ENCODE assay signal across 16 cellular contexts in genomic region chr5:127112347-127112864, GRCh38. TPM values are rescaled to one million over a fixed set of nuclear protein-coding genes. Genes with fewer than 3 reads are reported as not detected.
DNase-seq lines count a peak whose midpoint lies in the region; ATAC-seq and TF ChIP-seq lines count a peak whose summit lies in the region.
"Had no signal": no experiment of that assay in that cellular context is flagged by ENCODE, and none has a peak within 500 bp of the region (broad histone marks: within the 10 kb centered on the region; RNA-seq: fewer than 3 reads in every experiment).

No MANE protein-coding gene starts in this region.

- dilution Hi-C loops in mammary epithelial cell (cut with HindIII; ENCODE audit: low sequenced_read_pairs) = no loop called here

- BruUV-seq in mammary epithelial cell (replicated peaks; lab: Mats Ljungman, UMichigan) = no TSS peak

- H3K4me1 Mint-ChIP-seq in HFFc6 (ENCODE audit: low read depth) = peaks cover 13% of the 10 kb centered on the region
- H3K4me1 Mint-ChIP-seq in CD8-positive, alpha-beta T cell (ENCODE audit: low read depth) = no peaks in the 10 kb centered on the region

- no peaks in the 10 kb centered on the region for H4K20me1 ChIP-seq in mammary epithelial cell (ENCODE audit: insufficient read depth, low read length)
- H4K20me1 ChIP-seq: BLaER1 treated with 17β-estradiol and CSF1 and Interleukin-3, amounts not matched to agents 10 nM and 100 nM had no signal

- intact Hi-C loops in mammary epithelial cell (cut with micrococcal nuclease) = no loop called here
- intact Hi-C loops in CD8-positive, alpha-beta T cell (cut with DNase I, micrococcal nuclease) = no loop called here

- no peak overlapping the region for H3K4me2 ChIP-seq in mammary epithelial cell (ENCODE audit: insufficient read depth, low read depth, low read length)
- H3K4me2 ChIP-seq: BLaER1 treated with 17β-estradiol and CSF1 and Interleukin-3, amounts not matched to agents 10 nM and 100 nM had no signal

- peak overlapping the region; percentile 44 for H3K27ac Mint-ChIP-seq in HFFc6
- no peak overlapping the region for H3K27ac Mint-ChIP-seq in CD8-positive, alpha-beta T cell

- in situ Hi-C loops in mammary epithelial cell (cut with MboI; ENCODE audit: low sequenced_read_pairs in 2 of 2) = no loop called here

- no peaks in the 10 kb centered on the region for H3K79me2 ChIP-seq in mammary epithelial cell (ENCODE audit: insufficient read depth, low read length)

- no peak overlapping the region for H3K9ac ChIP-seq in mammary epithelial cell (ENCODE audit: insufficient read depth, low read length)
- H3K9ac ChIP-seq: BLaER1 treated with 17β-estradiol and CSF1 and Interleukin-3, amounts not matched to agents 10 nM and 100 nM had no signal

- no peaks in the 10 kb centered on the region for H3K27me3 ChIP-seq in mammary epithelial cell (ENCODE audit: insufficient read depth, low read length)
- H3K27me3 ChIP-seq in CD8-positive, alpha-beta T cell (ENCODE audit: insufficient read depth, low read length) = no peaks in the 10 kb centered on the region
- H3K27me3 ChIP-seq: BLaER1 treated with 17β-estradiol and CSF1 and Interleukin-3, amounts not matched to agents 10 nM and 100 nM had no signal

- no peaks in the 10 kb centered on the region for H3K36me3 ChIP-seq in mammary epithelial cell (ENCODE audit: insufficient read depth, low read length)
- H3K36me3 ChIP-seq in CD8-positive, alpha-beta T cell (ENCODE audit: insufficient read depth, low read length) = no peaks in the 10 kb centered on the region
- H3K36me3 ChIP-seq: BLaER1 treated with 17β-estradiol and CSF1 and Interleukin-3, amounts not matched to agents 10 nM and 100 nM had no signal

- H3K4me1 ChIP-seq in mammary epithelial cell (ENCODE audit: insufficient read depth, low read length) = no peaks in the 10 kb centered on the region
- no peaks in the 10 kb centered on the region for H3K4me1 ChIP-seq in CD8-positive, alpha-beta T cell (ENCODE audit: insufficient read depth, low read length)

- H3K9me3 ChIP-seq in mammary epithelial cell (replicated peaks; ENCODE audit: insufficient read depth, low read length) = peaks cover 2% of the 10 kb centered on the region
- H3K9me3 ChIP-seq in CD8-positive, alpha-beta T cell (ENCODE audit: low read length) = no peaks in the 10 kb centered on the region

- DNase-seq in HFFc6 (peak; percentile 68), mammary epithelial cell (peak; percentile 83), fibroblast of pulmonary artery (ENCODE audit: low read depth) (peak; percentile 10), stromal cell of bone marrow (ENCODE audit: low read depth) (peak; percentile 5), CD1c-positive myeloid dendritic cell (ENCODE audit: extremely low spot score) (no peak)
- no peak for DNase-seq in CD8-positive, alpha-beta T cell
- DNase-seq: COR-L47, HCEC 1CT, NCI-H1048, NCI-H1694 treated with DMSO at 0.1 percent for 48 hours, NCI-H774 had no signal

- peaks cover 20% of the 10 kb centered on the region; the same call in 1 of the 2 replicates for H3K9me3 Mint-ChIP-seq in HFFc6
- no peaks in the 10 kb centered on the region for H3K9me3 Mint-ChIP-seq in CD8-positive, alpha-beta T cell

- no peak overlapping the region for H3K4me3 ChIP-seq in mammary epithelial cell (replicated peaks in 1 of 3; ENCODE audit: insufficient read depth in 1 of 3, low read depth in 2 of 3, low read length in 3 of 3)
- H3K4me3 ChIP-seq in fibroblast of pulmonary artery (replicated peaks; ENCODE audit: low read depth, low read length) = no peak overlapping the region
- no peak overlapping the region for H3K4me3 ChIP-seq in CD8-positive, alpha-beta T cell (ENCODE audit: low read depth, low read length)
- H3K4me3 ChIP-seq: BLaER1 treated with 17β-estradiol and CSF1 and Interleukin-3, amounts not matched to agents 10 nM and 100 nM; SK-N-MC had no signal

- CTCF ChIA-PET in mammary epithelial cell (lab: Charles Lee; ENCODE audit: low non-redundant PET) = no interaction called here
- CTCF ChIA-PET in CD8-positive, alpha-beta T cell (lab: Charles Lee) = no interaction called here

- TF ChIP-seq CTCF in HFFc6 (IDR thresholded peaks at IDR 0.05) (no peak), mammary epithelial cell (conservative IDR thresholded peaks at IDR 0.05 in 1 of 2, IDR thresholded peaks at IDR 0.05 in 1 of 2; ENCODE audit: extremely low read depth in 1 of 2, insufficient read depth in 1 of 2, low read depth in 1 of 2, low read length in 2 of 2) (no peak), fibroblast of pulmonary artery (IDR thresholded peaks at IDR 0.05; ENCODE audit: low read length, missing control alignments) (no peak)
- no peak for TF ChIP-seq CTCF in CD8-positive, alpha-beta T cell (IDR thresholded peaks at IDR 0.05)

- H3K27ac ChIP-seq in mammary epithelial cell (ENCODE audit: insufficient read depth, low read depth, low read length) = no peak overlapping the region
- no peak overlapping the region for H3K27ac ChIP-seq in CD8-positive, alpha-beta T cell (ENCODE audit: low read depth, low read length)
- H3K27ac ChIP-seq: BLaER1 treated with 17β-estradiol and CSF1 and Interleukin-3, amounts not matched to agents 10 nM and 100 nM; SK-N-MC had no signal

- H3K27me3 Mint-ChIP-seq in HFFc6 (ENCODE audit: insufficient read depth) = peaks cover 12% of the 10 kb centered on the region
- peaks cover 12% of the 10 kb centered on the region for H3K27me3 Mint-ChIP-seq in CD8-positive, alpha-beta T cell (ENCODE audit: low read depth)

- ATAC-seq in HG03039 (IDR thresholded peaks at IDR 0.05; ENCODE audit: unreplicated experiment) = no peak
- ATAC-seq in CD8-positive, alpha-beta T cell = no peak
- ATAC-seq: Right ventricle myocardium inferior had no signal

- H2AFZ ChIP-seq in mammary epithelial cell (ENCODE audit: low read depth, low read length) = no peak overlapping the region

- POLR2A ChIA-PET in CD8-positive, alpha-beta T cell (lab: Charles Lee) = no interaction called here

- peaks cover 17% of the 10 kb centered on the region; the same call in 1 of the 2 replicates for H3K36me3 Mint-ChIP-seq in HFFc6 (ENCODE audit: low read depth)
- no peaks in the 10 kb centered on the region for H3K36me3 Mint-ChIP-seq in CD8-positive, alpha-beta T cell

- no peak overlapping the region for H3K4me3 Mint-ChIP-seq in HFFc6
- H3K4me3 Mint-ChIP-seq in CD8-positive, alpha-beta T cell = no peak overlapping the region

- WGBS in mammary epithelial cell (ENCODE audit: low coverage, missing lambda C conversion rate) = 68% methylated on average over 3 of the region's 3 CpGs

RNA-seq across cellular contexts. Expression of gene C5orf63, which starts 39.1 kb away (rescaled TPM):
- 1 to 10 TPM in 2 of 6 experiments, under 1 TPM in 4; 0.41 to 3.8 (median 0.71) TPM for total RNA-seq in HFFc6 (2021; fragmentation: NEBNext Ultra II Directional; extraction: Animal tissue kit (Norgen Biotek cat#: 25700))
- total RNA-seq in mammary epithelial cell = 1 to 10 TPM; 4.0 to 9.4 TPM
- 4.4 TPM for polyA plus RNA-seq in mammary epithelial cell
- polyA minus RNA-seq in mammary epithelial cell = 18.9 TPM
- 1 to 10 TPM; 4.8 TPM for total RNA-seq in CD8-positive, alpha-beta T cell
- total RNA-seq: G401 had no signal

Comparison
In these comparisons a context has a peak if more than half of its experiments do, and no peak if none do; other contexts are left out.
1. DNase-seq: peak in HFFc6 (single experiment), mammary epithelial cell (single experiment), fibroblast of pulmonary artery (single experiment) and stromal cell of bone marrow (single experiment); none in CD8-positive, alpha-beta T cell (0 of 7) and CD1c-positive myeloid dendritic cell (single experiment).